ENCODE assay signal across 16 cellular contexts in the genomic region with DNA sequence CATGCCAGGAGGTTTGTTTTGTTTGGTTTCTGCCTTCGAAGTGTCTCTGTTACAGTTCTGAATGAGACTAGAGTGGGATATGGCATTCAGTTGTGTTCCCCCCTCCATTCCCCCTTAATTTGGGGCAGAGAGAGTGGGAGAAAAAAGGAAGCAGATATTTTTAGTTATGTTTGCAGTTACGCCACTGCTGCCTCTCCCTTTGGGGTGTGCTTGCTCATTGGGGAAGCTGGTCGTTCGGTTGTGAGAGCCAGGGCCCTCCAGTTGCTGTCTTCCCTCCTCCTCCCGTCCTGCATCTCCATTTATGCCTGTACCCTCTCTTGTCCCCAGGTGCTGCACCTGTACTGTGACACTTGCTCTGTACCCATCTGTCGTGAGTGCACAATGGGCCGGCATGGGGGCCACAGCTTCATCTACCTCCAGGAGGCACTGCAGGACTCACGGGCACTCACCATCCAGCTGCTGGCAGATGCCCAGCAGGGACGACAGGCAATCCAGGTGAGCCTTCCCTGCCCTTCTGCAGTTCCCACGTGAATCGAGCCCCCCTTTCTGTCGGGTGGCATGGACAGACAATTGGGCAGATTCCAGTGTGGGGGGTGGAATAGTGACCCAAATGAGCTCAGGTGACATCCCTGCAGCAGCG. TPM values are rescaled to one million over a fixed set of nuclear protein-coding genes. Genes with fewer than 3 reads are reported as not detected.
DNase-seq lines count a peak whose midpoint lies in the region; ATAC-seq, FAIRE-seq and TF ChIP-seq lines count a peak whose summit lies in the region.
"Had no signal": no experiment of that assay in that cellular context is flagged by ENCODE, and none has a peak within 500 bp of the region (broad histone marks: within the 10 kb centered on the region; RNA-seq: fewer than 3 reads in every experiment).

No MANE protein-coding gene starts in this region.

- H3K36me3 ChIP-seq in breast epithelium = no peaks in the 10 kb centered on the region
- H3K36me3 ChIP-seq: colonic mucosa, tibial artery had no signal

- POLR2A ChIA-PET in MCF 10A (lab: Yijun Ruan, JAX) = interaction anchor here (0.6 to 2.0 kb wide), 10 partner anchors 12 to 225 kb away, joined by 3 to 11 read pairs (median 4); no protein-coding TSS in a partner anchor

- no peaks in the 10 kb centered on the region for H3K27me3 Mint-ChIP-seq in MCF 10A (ENCODE audit: insufficient read depth, unreplicated experiment)

- no peak for TF ChIP-seq POLR2A in breast epithelium (IDR thresholded peaks at IDR 0.05)

- TF ChIP-seq CTCF in MCF 10A (IDR thresholded peaks at IDR 0.05; ENCODE audit: unreplicated experiment) (no peak), breast epithelium (IDR thresholded peaks at IDR 0.05) (no peak), foreskin keratinocyte (conservative IDR thresholded peaks at IDR 0.05) (peak; percentile 35)

- FAIRE-seq in urothelium cell line (lab: Jason Lieb, UNC) = peak; percentile 59

- peak overlapping the region; percentile 19 for H3K27ac Mint-ChIP-seq in MCF 10A (ENCODE audit: low read depth, unreplicated experiment)

- DNase-seq in MCF 10A (ENCODE audit: unreplicated experiment) (peak; percentile 18), breast epithelium (ENCODE audit: low spot score in 2 of 2) (no peak), NOMO-1 treated with dmso at 0.1 percent for 144 hours (lab: John Stamatoyannopoulos, UW; ENCODE audit: unreplicated experiment) (peak; percentile 32), foreskin keratinocyte (no peak), urothelium cell line (ENCODE audit: low spot score) (no peak), NCI-H345 (lab: John Stamatoyannopoulos, UW) (no peak), EL (no peak)
- no peak for DNase-seq in activated CD8-positive, alpha-beta memory T cell treated with anti-CD3 and anti-CD28 coated beads, Interleukin-2, amount 50 U/mL, for 48 hours
- DNase-seq: activated T-cell treated with anti-CD3 and anti-CD28 coated beads for 4 hours, colonic mucosa, NCI-H1417 treated with DMSO at 0.1 percent for 48 hours, NCI-H82, SW 1271, tibial artery had no signal

- H3K4me1 ChIP-seq in breast epithelium = peaks cover 4 to 5% of the 10 kb centered on the region in 2 donors
- H3K4me1 ChIP-seq in foreskin keratinocyte = peaks cover 6% of the 10 kb centered on the region
- H3K4me1 ChIP-seq: colonic mucosa had no signal

- H3K27me3 ChIP-seq in breast epithelium (peaks cover 0 to 15% of the 10 kb centered on the region in 2 donors), foreskin keratinocyte (peaks cover 10% of the 10 kb centered on the region)
- H3K27me3 ChIP-seq: colonic mucosa had no signal

- no peaks in the 10 kb centered on the region for H3K9me3 Mint-ChIP-seq in MCF 10A (ENCODE audit: unreplicated experiment)

- intact Hi-C loops in MCF 10A (cut with micrococcal nuclease) (no loop called here), breast epithelium (cut with DNase I; ENCODE audit: low total_unique reads) (loop anchor here (5.0 kb wide), 1 partner anchor 631 kb away; no protein-coding TSS in a partner anchor)

- no peak overlapping the region for H3K4me3 Mint-ChIP-seq in MCF 10A (ENCODE audit: unreplicated experiment)

- no TSS peak for BruUV-seq in MCF 10A (replicated peaks; lab: Mats Ljungman, UMichigan)

- H3K4me3 ChIP-seq in breast epithelium = no peak overlapping the region
- H3K4me3 ChIP-seq: colonic mucosa, GM23248, tibial artery had no signal

- CTCF ChIA-PET in MCF 10A (lab: Yijun Ruan, JAX) = interaction anchor here (0.6 to 1.5 kb wide), 10 partner anchors 9 to 146 kb away, joined by 3 to 6 read pairs (median 3); no protein-coding TSS in a partner anchor

- no peaks in the 10 kb centered on the region for H3K9me3 ChIP-seq in breast epithelium
- H3K9me3 ChIP-seq: colonic mucosa, tibial artery had no signal

- peaks cover 22% of the 10 kb centered on the region for H3K4me1 Mint-ChIP-seq in MCF 10A (ENCODE audit: insufficient read depth, unreplicated experiment)

- no peak for ATAC-seq in foreskin keratinocyte
- ATAC-seq: activated CD4-positive, CD25-positive, alpha-beta regulatory T cell treated with anti-CD3 and anti-CD28 coated beads, Interleukin-2, amount 50 U/mL, for 24 hours had no signal

- peaks cover 6% of the 10 kb centered on the region for H3K36me3 Mint-ChIP-seq in MCF 10A (ENCODE audit: insufficient read depth, unreplicated experiment)

- H3K27ac ChIP-seq in breast epithelium (no peak overlapping the region), foreskin keratinocyte (no peak overlapping the region)
- H3K27ac ChIP-seq: colonic mucosa, GM23248, tibial artery had no signal

RNA-seq across cellular contexts. Expression of a gene that starts 55.8 kb away (rescaled TPM):
- total RNA-seq in MCF 10A (2022) (0.05 TPM in 2 replicates), breast epithelium (under 1 TPM in 2 of 3 donors, not detected in 1; under 0.01 TPM), foreskin keratinocyte (not detected in 2 replicates)
- not detected in 2 replicates for polyA plus RNA-seq in foreskin keratinocyte

Comparison
In these comparisons a context has a peak if more than half of its experiments do, and no peak if none do; other contexts are left out.
1. DNase-seq: peak in MCF 10A (single experiment) and NOMO-1 treated with dmso at 0.1 percent for 144 hours (single experiment); none in breast epithelium (0 of 2), foreskin keratinocyte (0 of 2), urothelium cell line (single experiment), NCI-H345 (single experiment), activated CD8-positive, alpha-beta memory T cell treated with anti-CD3 and anti-CD28 coated beads, Interleukin-2, amount 50 U/mL, for 48 hours (single experiment) and EL (single experiment).